In genomic region chr1:217417363-217417762, GRCh38 we compare ENCODE assay signal across 21 cellular contexts.
"Had no signal": no experiment of that assay in that cellular context is flagged by ENCODE, and none has a peak within 500 bp of the region (broad histone marks: within the 10 kb centered on the region; RNA-seq: fewer than 3 reads in every experiment).

No MANE protein-coding gene starts in this region.

- H3K4me2 ChIP-seq: SK-N-SH had no signal

- H3K27ac Mint-ChIP-seq: T-cell had no signal

- DNase-seq: KBM-7, MV-4-11, NCI-H1048, NCI-H1105, NCI-H1417, NCI-H1436 treated with DMSO at 0.1 percent for 48 hours, NCI-H1694, NCI-H187 treated with DMSO at 0.1 percent for 48 hours, NCI-H2029 treated with DMSO at 0.1 percent for 48 hours, NCI-H2171 treated with DMSO at 0.1 percent for 48 hours, NCI-H524, NCI-H526 treated with DMSO at 0.1 percent for 48 hours, NCI-H774, SHP77, SK-N-SH, SW 1271, T-cell had no signal

- ATAC-seq: Panc1, T-cell had no signal

- H3K4me3 Mint-ChIP-seq: T-cell had no signal

- H3K9me3 ChIP-seq: SK-N-SH had no signal

- H3K36me3 Mint-ChIP-seq: T-cell had no signal

- H3K9me3 Mint-ChIP-seq: T-cell had no signal

- H3K27ac ChIP-seq: HL-60, RWPE1 had no signal

- H3K4me1 Mint-ChIP-seq: T-cell had no signal

- H3K9ac ChIP-seq: SK-N-SH had no signal

- H3K9me2 ChIP-seq: SK-N-SH had no signal

- FAIRE-seq: HTR-8/SVneo had no signal
